In genomic region chr4:184474261-184475095, GRCh38 we compare ENCODE assay signal across 8 cellular contexts. TPM values are rescaled to one million over a fixed set of nuclear protein-coding genes. Genes with fewer than 3 reads are reported as not detected.
DNase-seq lines count a peak whose midpoint lies in the region; ATAC-seq and TF ChIP-seq lines count a peak whose summit lies in the region.

IRF2 (minus strand) TSS chr4:184474550; CDS start chr4:184429064, 45,486 bp downstream.

- H3K27ac ChIP-seq in BLaER1: peak within 1 kb of the TSS; percentile 97
- H3K27ac ChIP-seq in coronary artery: peak within 1 kb of the TSS; percentile 99 to 100

- peak within 1 kb of the TSS; percentile 93 for H3K4me2 ChIP-seq in BLaER1

- DNase-seq in NCI-H69 (lab: John Stamatoyannopoulos, UW) (peak; percentile 91), coronary artery (ENCODE audit: low spot score) (peak; percentile 98), left colon (peak; percentile 98 to 99)
- peak; percentile 98 for DNase-seq in activated CD4-positive, alpha-beta T cell treated with anti-CD3 and anti-CD28 coated beads, Interleukin-2, amount 10 ng/mL, durations not matched to agents 7 days and 5 days
- peak; percentile 88 to 94 for DNase-seq in stimulated activated CD4-positive, alpha-beta T cell treated with anti-CD3 and anti-CD28 coated beads, Interleukin-1b, Interleukin-23, amount 100 ng/mL, for 4 hours (ENCODE audit: low read depth in 2 of 2)

- no peak for TF ChIP-seq CTCF in coronary artery (IDR thresholded peaks at IDR 0.05)

- H3K9ac ChIP-seq in BLaER1: peak within 1 kb of the TSS; percentile 94

- no peaks in the 10 kb centered on the region for H3K27me3 Mint-ChIP-seq in activated CD4-positive, alpha-beta T cell treated with anti-CD3 and anti-CD28 coated beads, Interleukin-2, amount 10 ng/mL, durations not matched to agents 7 days and 5 days

- peaks cover 44% of the 10 kb centered on the region for H4K20me1 ChIP-seq in BLaER1

- H3K4me3 ChIP-seq in BLaER1 (peak within 1 kb of the TSS; percentile 90), coronary artery (peak within 1 kb of the TSS; percentile 100)

- intact Hi-C loops in left colon (cut with DNase I, micrococcal nuclease): loop anchor here in 1 of 2 donors (10.0 kb wide), 1 partner anchor 90 kb away; no protein-coding TSS in a partner anchor

- H3K4me3 Mint-ChIP-seq in activated CD4-positive, alpha-beta T cell treated with anti-CD3 and anti-CD28 coated beads, Interleukin-2, amount 10 ng/mL, durations not matched to agents 7 days and 5 days: peak within 1 kb of the TSS; percentile 99

- H3K9me3 Mint-ChIP-seq in activated CD4-positive, alpha-beta T cell treated with anti-CD3 and anti-CD28 coated beads, Interleukin-2, amount 10 ng/mL, durations not matched to agents 7 days and 5 days: peaks cover 2% of the 10 kb centered on the region

- ATAC-seq in GM19328 (IDR thresholded peaks at IDR 0.05; ENCODE audit: unreplicated experiment): peak; percentile 57
- ATAC-seq in HG03469 (IDR thresholded peaks at IDR 0.05; ENCODE audit: unreplicated experiment): peak; percentile 45
- peak; percentile 79 for ATAC-seq in left colon

- H3K4me1 Mint-ChIP-seq in activated CD4-positive, alpha-beta T cell treated with anti-CD3 and anti-CD28 coated beads, Interleukin-2, amount 10 ng/mL, durations not matched to agents 7 days and 5 days: peaks cover 52% of the 10 kb centered on the region

- H3K27ac Mint-ChIP-seq in activated CD4-positive, alpha-beta T cell treated with anti-CD3 and anti-CD28 coated beads, Interleukin-2, amount 10 ng/mL, durations not matched to agents 7 days and 5 days: peak within 1 kb of the TSS; percentile 98

- POLR2A ChIA-PET in activated CD4-positive, alpha-beta T cell treated with anti-CD3 and anti-CD28 coated beads, Interleukin-2, amount 10 ng/mL, durations not matched to agents 7 days and 5 days (lab: Charles Lee): interaction anchor here (0.6 to 1.5 kb wide), 14 partner anchors 29 to 784 kb away, joined by 3 to 14 read pairs (median 3); no protein-coding TSS in a partner anchor

- H3K4me1 ChIP-seq in BLaER1: peaks cover 57% of the 10 kb centered on the region

- H3K36me3 Mint-ChIP-seq in activated CD4-positive, alpha-beta T cell treated with anti-CD3 and anti-CD28 coated beads, Interleukin-2, amount 10 ng/mL, durations not matched to agents 7 days and 5 days (ENCODE audit: low read depth): peaks cover 46% of the 10 kb centered on the region

- H3K9me3 ChIP-seq in BLaER1: no peaks in the 10 kb centered on the region

- no peaks in the 10 kb centered on the region for H3K27me3 ChIP-seq in BLaER1

- CTCF ChIA-PET in activated CD4-positive, alpha-beta T cell treated with anti-CD3 and anti-CD28 coated beads, Interleukin-2, amount 10 ng/mL, durations not matched to agents 7 days and 5 days (lab: Charles Lee): interaction anchor here (0.7 to 1.5 kb wide), 5 partner anchors 9 to 206 kb away, joined by 3 to 6 read pairs (median 3); no protein-coding TSS in a partner anchor

- peaks cover 4% of the 10 kb centered on the region; the same call in 1 of the 2 replicates for H3K36me3 ChIP-seq in BLaER1

RNA-seq across cellular contexts. Expression of gene IRF2, which starts in this region (rescaled TPM):
- 10 to 100 TPM; 82.1 to 84.3 TPM for total RNA-seq in activated CD4-positive, alpha-beta T cell treated with anti-CD3 and anti-CD28 coated beads, Interleukin-2, amount 10 ng/mL, durations not matched to agents 7 days and 5 days
- total RNA-seq in left colon: 10 to 100 TPM; 45.5 to 51.3 TPM

Comparison
In these comparisons a context has a peak if more than half of its experiments do, and no peak if none do; other contexts are left out.
1. Peak in every context shown above with its lines: DNase-seq, ATAC-seq, H3K4me3 ChIP-seq and H3K27ac ChIP-seq.